ENCODE assay signal across 14 cellular contexts in genomic region chr1:47143654-47144053, GRCh38. TPM values are rescaled to one million over a fixed set of nuclear protein-coding genes. Genes with fewer than 3 reads are reported as not detected.
DNase-seq lines count a peak whose midpoint lies in the region; ATAC-seq and TF ChIP-seq lines count a peak whose summit lies in the region.
"Not testable (repeated sequence)": the region's sequence is repeated elsewhere in the genome, so short reads cannot be mapped to it uniquely, and the experiment has no call there.
"Had no signal": no experiment of that assay in that cellular context is flagged by ENCODE, and none has a peak within 500 bp of the region (broad histone marks: within the 10 kb centered on the region; RNA-seq: fewer than 3 reads in every experiment).

No MANE protein-coding gene starts in this region.

- peak; percentile 38; the same call in 1 of the 2 replicates for TF ChIP-seq RAD21 in HCT116 (IDR thresholded peaks at IDR 0.05; ENCODE audit: low read depth)

- peak; percentile 85 for ATAC-seq in HCT116

- H3K27me3 Mint-ChIP-seq in nephron (ENCODE audit: low read depth) = not testable (repeated sequence)

- not testable (repeated sequence) for H3K36me3 Mint-ChIP-seq in nephron (ENCODE audit: low read depth)

- TF ChIP-seq POLR2A in HCT116 (IDR thresholded peaks at IDR 0.05; ENCODE audit: borderline replicate concordance, extremely low read depth, insufficient read depth, insufficient read length) = not testable (repeated sequence)

- in situ Hi-C loops in astrocyte of the cerebellum (cut with HindIII; ENCODE audit: low sequenced_read_pairs) = not testable (repeated sequence)

- POLR2A ChIA-PET in HCT116 (lab: Charles Lee) = not testable (repeated sequence)

- BruUV-seq in HCT116 (replicated peaks; lab: Mats Ljungman, UMichigan) = not testable (repeated sequence)

- not testable (repeated sequence) for H3K79me2 ChIP-seq in HCT116 (ENCODE audit: insufficient read depth, low read length)

- peak in 2 of 3 experiments; percentile 53 to 61; a peak in 4 of 6 replicates for TF ChIP-seq CTCF in HCT116 (IDR thresholded peaks at IDR 0.05 in 2 of 3, conservative IDR thresholded peaks at IDR 0.05 in 1 of 3; ENCODE audit: borderline replicate concordance in 1 of 3, insufficient read depth in 1 of 3, low read depth in 2 of 3, low read length in 2 of 3)
- peak; percentile 38 for TF ChIP-seq CTCF in astrocyte of the cerebellum (IDR thresholded peaks at IDR 0.05; ENCODE audit: low read depth, low read length, missing control alignments)
- TF ChIP-seq CTCF in epithelial cell of proximal tubule (conservative IDR thresholded peaks at IDR 0.05; ENCODE audit: low read depth, low read length) = peak; percentile 60
- peak; percentile 11 to 16 (median 14) for TF ChIP-seq CTCF in nephron (IDR thresholded peaks at IDR 0.05; ENCODE audit: unreplicated experiment in 3 of 3)

- H3K9me3 Mint-ChIP-seq in nephron = not testable (repeated sequence)

- H3K27ac ChIP-seq in HCT116 (ENCODE audit: low read depth, low read length) = not testable (repeated sequence)

- H3K9me2 ChIP-seq in HCT116 (ENCODE audit: insufficient read depth) = not testable (repeated sequence)

- H3K36me3 ChIP-seq in HCT116 (ENCODE audit: control insufficient read depth in 1 of 2, insufficient read depth in 2 of 2, low read length in 2 of 2) = not testable (repeated sequence)

- CTCF ChIA-PET in HCT116 (lab: Charles Lee) = not testable (repeated sequence)

- intact Hi-C loops in HCT116 (cut with micrococcal nuclease) = not testable (repeated sequence)

- not testable (repeated sequence) for H3K4me1 ChIP-seq in HCT116 (ENCODE audit: control insufficient read depth in 1 of 2, insufficient read depth in 2 of 2, low read length in 2 of 2)

- RAD21 ChIA-PET in HCT116 (lab: Charles Lee; ENCODE audit: low non-redundant PET in 1 of 2, low total read pairs in 2 of 2, uncharacterized antibody in 2 of 2, unreplicated experiment in 2 of 2) = not testable (repeated sequence)

- H3K4me3 Mint-ChIP-seq in nephron = not testable (repeated sequence)

- DNase-seq in Daoy (ENCODE audit: low read depth) (peak; percentile 5), NCI-H82 (lab: John Stamatoyannopoulos, UW) (peak; percentile 8), islet precursor cell (peak; percentile 73)
- not testable (repeated sequence) for DNase-seq in HCT116 (ENCODE audit: low read depth, low spot score); astrocyte of the cerebellum (ENCODE audit: low read depth); epithelial cell of proximal tubule (ENCODE audit: low read depth)

- H3K27me3 ChIP-seq in HCT116 (ENCODE audit: insufficient read depth, low read length) = not testable (repeated sequence)

- H2AFZ ChIP-seq in HCT116 (ENCODE audit: low read depth, low read length, poor library complexity, severe bottlenecking) = not testable (repeated sequence)

- H3K9me3 ChIP-seq in HCT116 (ENCODE audit: control insufficient read depth in 1 of 2, insufficient read depth in 1 of 2, low read depth in 1 of 2, low read length in 2 of 2) = not testable (repeated sequence)

- not testable (repeated sequence) for H4K20me1 ChIP-seq in HCT116 (ENCODE audit: insufficient read depth)

- not testable (repeated sequence) for H3K9ac ChIP-seq in HCT116 (ENCODE audit: low read length)

- not testable (repeated sequence) for H3K4me3 ChIP-seq in HCT116 (replicated peaks in 1 of 2; ENCODE audit: low read depth in 1 of 2, low read length in 2 of 2); astrocyte of the cerebellum (ENCODE audit: low read depth, low read length); epithelial cell of proximal tubule (ENCODE audit: low read depth, low read length)

- H3K4me2 ChIP-seq in HCT116 (ENCODE audit: low read length) = not testable (repeated sequence)

- not testable (repeated sequence) for H3K27ac Mint-ChIP-seq in nephron

- H3K4me1 Mint-ChIP-seq in nephron = not testable (repeated sequence)

RNA-seq across cellular contexts. Expression of gene CYP4A22, which starts 6.4 kb away (rescaled TPM):
- total RNA-seq in Daoy (2014; rRNA removed; shearing (Covaris generic)) = not detected in 2 replicates
- total RNA-seq in HCT116 (2021; ENCODE audit: unreplicated experiment) = not detected
- not detected in 2 replicates for polyA plus RNA-seq in HCT116 (2012)
- total RNA-seq in epithelial cell of proximal tubule = not detected in 2 replicates
- total RNA-seq: activated CD4-positive, alpha-beta memory T cell treated with anti-CD3 and anti-CD28 coated beads for 36 hours; activated naive CD4-positive, alpha-beta T cell treated with anti-CD3 and anti-CD28 coated beads for 36 hours; heart right ventricle; left ventricle myocardium superior; prostate gland; Right ventricle myocardium inferior; T-helper 1 cell treated with Interleukin-12 subunit alpha and Interleukin-12 subunit beta and Interleukin-4 antibody, amounts not matched to agents 30 ng/mL and 1 ng/mL, for 36 hours had no signal
- polyA plus RNA-seq: heart right ventricle had no signal

RNA-seq across cellular contexts. Expression of gene PDZK1IP1, which starts 46.2 kb away (rescaled TPM):
- total RNA-seq in Daoy (2014; rRNA removed; shearing (Covaris generic)) = not detected in 2 replicates
- not detected for total RNA-seq in HCT116 (2021; ENCODE audit: unreplicated experiment)
- polyA plus RNA-seq in HCT116 (2012) = not detected in 2 replicates
- total RNA-seq in epithelial cell of proximal tubule = 14.3 and 43.2 TPM in 2 replicates
- total RNA-seq: activated CD4-positive, alpha-beta memory T cell treated with anti-CD3 and anti-CD28 coated beads for 36 hours; activated naive CD4-positive, alpha-beta T cell treated with anti-CD3 and anti-CD28 coated beads for 36 hours; left ventricle myocardium superior; Right ventricle myocardium inferior; T-helper 1 cell treated with Interleukin-12 subunit alpha and Interleukin-12 subunit beta and Interleukin-4 antibody, amounts not matched to agents 30 ng/mL and 1 ng/mL, for 36 hours had no signal

Comparison
In these comparisons a context has a peak if more than half of its experiments do, and no peak if none do; other contexts are left out.
1. RNA of gene PDZK1IP1, which starts 46.2 kb away (total RNA-seq): 14.3 to 43.2 TPM in epithelial cell of proximal tubule; not detected in HCT116 (single experiment) and not detected in Daoy; every median in the first group is over 10 times any median in the second.
2. Peak in every context shown above with its lines, with median percentiles within 50 percentile points of each other: CTCF ChIP-seq.